ENCODE assay signal across 17 cellular contexts in the genomic region with DNA sequence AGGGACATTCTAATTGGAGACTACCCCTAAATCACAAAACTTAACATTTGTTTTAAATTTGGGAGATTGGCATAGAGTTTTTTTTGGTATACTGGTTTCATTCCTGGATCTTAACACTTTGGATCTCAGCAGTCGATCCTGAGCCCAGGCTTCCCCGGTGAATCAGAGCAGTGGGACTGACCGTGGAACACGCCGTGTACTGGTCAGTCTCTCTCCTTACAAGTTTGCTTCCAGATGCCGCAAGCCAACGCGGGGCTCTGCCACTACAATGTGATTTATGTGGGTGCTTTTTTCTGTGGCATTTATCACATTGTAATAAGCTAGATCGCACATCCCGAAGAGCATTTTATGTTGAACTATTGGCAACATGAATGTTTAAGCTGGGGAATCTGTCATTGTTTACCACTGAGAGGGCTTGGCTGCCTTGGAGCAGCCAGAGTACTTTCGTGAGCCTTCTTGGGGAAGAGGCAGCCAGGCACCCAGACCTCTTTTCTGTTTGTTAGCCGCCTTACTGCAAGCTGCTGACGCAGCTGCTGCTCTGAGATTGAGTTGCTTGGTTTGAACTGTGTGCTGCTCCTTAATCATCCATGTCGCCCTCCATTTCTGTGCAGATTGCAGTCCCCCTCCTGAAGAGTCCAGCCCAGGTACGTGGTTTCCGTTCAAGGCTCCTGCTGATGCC. TPM values are rescaled to one million over a fixed set of nuclear protein-coding genes. Genes with fewer than 3 reads are reported as not detected.
DNase-seq lines count a peak whose midpoint lies in the region; ATAC-seq and TF ChIP-seq lines count a peak whose summit lies in the region.
"Had no signal": no experiment of that assay in that cellular context is flagged by ENCODE, and none has a peak within 500 bp of the region (broad histone marks: within the 10 kb centered on the region; RNA-seq: fewer than 3 reads in every experiment).

No MANE protein-coding gene starts in this region.

- CTCF ChIA-PET in CD4-positive, alpha-beta T cell (lab: Charles Lee): no interaction called here

- H3K4me3 ChIP-seq in Loucy (ENCODE audit: low read length, poor library complexity, severe bottlenecking): peak overlapping the region; percentile 8
- H3K4me3 ChIP-seq in dorsolateral prefrontal cortex: no peak overlapping the region
- H3K4me3 ChIP-seq in gastrocnemius medialis: no peak overlapping the region
- H3K4me3 ChIP-seq: heart right ventricle had no signal

- H3K4me1 ChIP-seq in Loucy (ENCODE audit: insufficient read depth, low read length, poor library complexity, severe bottlenecking) (peaks cover 66% of the 10 kb centered on the region), gastrocnemius medialis (peaks cover 7 to 23% of the 10 kb centered on the region in 2 donors)

- H3K79me2 ChIP-seq in Loucy (ENCODE audit: insufficient read depth, low read length): no peaks in the 10 kb centered on the region

- in situ Hi-C loops in gastrocnemius medialis (cut with MboI; ENCODE audit: low sequenced_read_pairs in 4 of 4): loop anchor here in 1 of 4 donors (25.0 kb wide), 1 partner anchor 147 kb away; no protein-coding TSS in a partner anchor

- peaks cover 40% of the 10 kb centered on the region for H3K4me1 Mint-ChIP-seq in CD4-positive, alpha-beta T cell (ENCODE audit: low read depth)
- H3K4me1 Mint-ChIP-seq in nephron progenitor cell: peaks cover 36% of the 10 kb centered on the region

- no peak overlapping the region for H3K27ac ChIP-seq in CD4-positive, alpha-beta T cell (ENCODE audit: low read depth, low read length)
- H3K27ac ChIP-seq in dorsolateral prefrontal cortex (peak overlapping the region in 39 of 59 donors; percentile 15 to 74 (median 49)), gastrocnemius medialis (no peak overlapping the region)
- H3K27ac ChIP-seq: KMS-11 had no signal

- no peak for TF ChIP-seq CTCF in CD4-positive, alpha-beta T cell (IDR thresholded peaks at IDR 0.05)
- TF ChIP-seq CTCF in Loucy (conservative IDR thresholded peaks at IDR 0.05; ENCODE audit: low read length) (no peak), dorsolateral prefrontal cortex (IDR thresholded peaks at IDR 0.05 in 54 of 56, conservative IDR thresholded peaks at IDR 0.05 in 2 of 56; ENCODE audit: low read depth in 1 of 56, partially characterized antibody in 56 of 56) (no peak), nephron progenitor cell (IDR thresholded peaks at IDR 0.05) (no peak), gastrocnemius medialis (IDR thresholded peaks at IDR 0.05 in 4 of 5, conservative IDR thresholded peaks at IDR 0.05 in 1 of 5) (no peak)

- TF ChIP-seq POLR2A in gastrocnemius medialis (IDR thresholded peaks at IDR 0.05): no peak

- no peaks in the 10 kb centered on the region for H4K20me1 ChIP-seq in Loucy (ENCODE audit: insufficient read depth, low read length, poor library complexity, severe bottlenecking)

- H3K9ac ChIP-seq in Loucy (ENCODE audit: low read depth, low read length, poor library complexity, severe bottlenecking): peak overlapping the region; percentile 24
- H3K9ac ChIP-seq: KMS-11 had no signal

- no peak for DNase-seq in CD4-positive, alpha-beta T cell
- DNase-seq in dorsolateral prefrontal cortex (peak in 1 of 10 donors; percentile 32), nephron progenitor cell (no peak), RKO (ENCODE audit: low spot score) (no peak), gastrocnemius medialis (no peak), NCI-H82 (lab: John Stamatoyannopoulos, UW) (no peak)
- DNase-seq in effector CD8-positive, alpha-beta T cell (lab: John Stamatoyannopoulos, UW): no peak
- DNase-seq: activated CD4-positive, CD25-positive, alpha-beta regulatory T cell treated with anti-CD3 and anti-CD28 coated beads, Interleukin-2, amount 50 U/mL, for 72 hours; heart right ventricle; kidney glomerular epithelial cell; NCI-H187; NCI-H526 treated with DMSO at 0.1 percent for 48 hours; stimulated activated CD4-positive, alpha-beta T cell treated with anti-CD3 and anti-CD28 coated beads, Interleukin-1b, Interleukin-23, amount 100 ng/mL, for 48 hours; stimulated activated CD8-positive, alpha-beta memory T cell treated with anti-CD3 and anti-CD28 coated beads, Interleukin-4, amount 100 ng/mL, for 48 hours had no signal

- no peak overlapping the region for H2AFZ ChIP-seq in Loucy (ENCODE audit: low read length)

- ATAC-seq in CD4-positive, alpha-beta T cell (ENCODE audit: poor library complexity): no peak
- ATAC-seq in gastrocnemius medialis: no peak
- ATAC-seq: heart right ventricle had no signal

- peaks cover 88% of the 10 kb centered on the region for H3K36me3 Mint-ChIP-seq in CD4-positive, alpha-beta T cell (ENCODE audit: low read depth)
- H3K36me3 Mint-ChIP-seq in nephron progenitor cell (ENCODE audit: low read depth): peaks cover 48% of the 10 kb centered on the region

- no peaks in the 10 kb centered on the region for H3K27me3 Mint-ChIP-seq in CD4-positive, alpha-beta T cell
- H3K27me3 Mint-ChIP-seq in nephron progenitor cell (ENCODE audit: low read depth, poor library complexity): no peaks in the 10 kb centered on the region
- H3K27me3 Mint-ChIP-seq: type B pancreatic cell had no signal

- H3F3A ChIP-seq in Loucy (ENCODE audit: low read depth): no peaks in the 10 kb centered on the region

- H3K9me3 Mint-ChIP-seq in CD4-positive, alpha-beta T cell: no peaks in the 10 kb centered on the region
- H3K9me3 Mint-ChIP-seq in nephron progenitor cell: no peaks in the 10 kb centered on the region
- H3K9me3 Mint-ChIP-seq: type B pancreatic cell had no signal

- H3K4me3 Mint-ChIP-seq in CD4-positive, alpha-beta T cell: no peak overlapping the region
- H3K4me3 Mint-ChIP-seq in nephron progenitor cell: no peak overlapping the region
- H3K4me3 Mint-ChIP-seq: type B pancreatic cell had no signal

- no peaks in the 10 kb centered on the region for H3K9me2 ChIP-seq in Loucy (replicated peaks; ENCODE audit: low read depth, low read length)

- no peaks in the 10 kb centered on the region for H3K9me3 ChIP-seq in CD4-positive, alpha-beta T cell (ENCODE audit: control insufficient read depth, low read length)
- H3K9me3 ChIP-seq in Loucy (ENCODE audit: insufficient read depth, low read depth, low read length): no peaks in the 10 kb centered on the region
- no peaks in the 10 kb centered on the region for H3K9me3 ChIP-seq in gastrocnemius medialis
- H3K9me3 ChIP-seq: heart right ventricle had no signal

- peak overlapping the region; percentile 55 for H3K4me2 ChIP-seq in Loucy (ENCODE audit: low read depth, low read length, poor library complexity, severe bottlenecking)
- H3K4me2 ChIP-seq: KMS-11 had no signal

- no peaks in the 10 kb centered on the region for H3K27me3 ChIP-seq in CD4-positive, alpha-beta T cell (ENCODE audit: control insufficient read depth, insufficient read depth, low read length)
- no peaks in the 10 kb centered on the region for H3K27me3 ChIP-seq in Loucy (ENCODE audit: insufficient read depth, low read length, poor library complexity, severe bottlenecking)
- H3K27me3 ChIP-seq in dorsolateral prefrontal cortex: no peaks in the 10 kb centered on the region
- no peaks in the 10 kb centered on the region for H3K27me3 ChIP-seq in gastrocnemius medialis
- H3K27me3 ChIP-seq: heart right ventricle had no signal

- POLR2A ChIA-PET in CD4-positive, alpha-beta T cell (lab: Charles Lee): interaction anchor here (1.0 to 1.5 kb wide), 2 partner anchors 10 to 20 kb away, joined by 3 read pairs; no protein-coding TSS in a partner anchor

- H3K36me3 ChIP-seq in Loucy (ENCODE audit: insufficient read depth, low read length) (peaks cover 19% of the 10 kb centered on the region; the same call in 1 of the 2 replicates), gastrocnemius medialis (peaks cover 0 to 28% of the 10 kb centered on the region in 2 donors)

- intact Hi-C loops in CD4-positive, alpha-beta T cell (cut with DNase I, micrococcal nuclease): no loop called here
- intact Hi-C loops in dorsolateral prefrontal cortex (cut with DNase I): no loop called here
- intact Hi-C loops in gastrocnemius medialis (cut with DNase I; ENCODE audit: low total_unique reads): no loop called here

- H3K27ac Mint-ChIP-seq in CD4-positive, alpha-beta T cell: peak overlapping the region; percentile 83
- H3K27ac Mint-ChIP-seq in nephron progenitor cell: peak overlapping the region; percentile 55
- H3K27ac Mint-ChIP-seq: type B pancreatic cell had no signal

RNA-seq across cellular contexts. Expression of a gene that starts 49.3 kb away (rescaled TPM):
- 10 to 100 TPM; 29.2 to 30.1 TPM for total RNA-seq in CD4-positive, alpha-beta T cell
- total RNA-seq in dorsolateral prefrontal cortex: 10 to 100 TPM; 41.4 to 68.3 (median 56.3) TPM
- total RNA-seq in gastrocnemius medialis: 10 to 100 TPM; 26.1 to 45.1 (median 31.0) TPM

RNA-seq across cellular contexts. Expression of a gene that starts 49.4 kb away (rescaled TPM):
- 10 to 100 TPM; 17.1 to 17.5 TPM for total RNA-seq in CD4-positive, alpha-beta T cell
- total RNA-seq in dorsolateral prefrontal cortex (10 to 100 TPM; 30.2 to 65.7 (median 43.9) TPM), gastrocnemius medialis (10 to 100 TPM; 30.3 to 43.1 (median 30.5) TPM)

Comparison
In these comparisons a context has a peak if more than half of its experiments do, and no peak if none do; other contexts are left out.
1. H3K27ac ChIP-seq: peak in dorsolateral prefrontal cortex (39 of 59); none in CD4-positive, alpha-beta T cell (single experiment) and gastrocnemius medialis (0 of 4).